18 cellular contexts compared by ENCODE assay signal in the genomic region with DNA sequence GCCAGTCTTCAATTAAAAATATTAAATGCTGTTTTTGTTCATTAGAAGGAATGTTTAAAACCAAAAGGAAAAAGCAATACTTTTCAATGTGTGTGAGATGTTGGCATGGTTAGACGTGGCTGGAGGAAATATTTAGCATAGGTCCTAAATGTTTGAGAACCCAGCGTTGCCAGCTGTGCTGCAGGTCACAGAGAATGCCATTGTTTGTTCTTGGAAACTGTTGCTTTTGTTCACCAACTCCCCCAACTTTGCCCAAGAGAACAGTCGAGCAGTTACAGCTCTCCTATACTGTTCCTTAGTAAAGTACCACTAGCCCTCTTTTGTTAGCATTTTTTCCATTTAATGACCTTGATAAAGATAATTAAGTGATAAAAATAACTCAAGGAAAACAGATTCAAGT. TPM values are rescaled to one million over a fixed set of nuclear protein-coding genes. Genes with fewer than 3 reads are reported as not detected.
A peak's percentile ranks its signal among the peaks of the same experiment; 100 is the strongest.
DNase-seq lines count a peak whose midpoint lies in the region; ATAC-seq and TF ChIP-seq lines count a peak whose summit lies in the region.
"Had no signal": no experiment of that assay in that cellular context is flagged by ENCODE, and none has a peak within 500 bp of the region (broad histone marks: within the 10 kb centered on the region; RNA-seq: fewer than 3 reads in every experiment).

No MANE protein-coding gene starts in this region.

- peak in 4 of 56 donors; percentile 8 to 34 (median 12) for TF ChIP-seq CTCF in dorsolateral prefrontal cortex (IDR thresholded peaks at IDR 0.05 in 54 of 56, conservative IDR thresholded peaks at IDR 0.05 in 2 of 56; ENCODE audit: low read depth in 1 of 56, partially characterized antibody in 56 of 56)

- peak overlapping the region in 58 of 59 donors; percentile 47 to 96 (median 89) for H3K27ac ChIP-seq in dorsolateral prefrontal cortex
- H3K27ac ChIP-seq in layer of hippocampus (ENCODE audit: low read depth, low read length) = peak overlapping the region; percentile 87
- peak overlapping the region; percentile 92 for H3K27ac ChIP-seq in substantia nigra (ENCODE audit: low read depth, low read length, poor library complexity, severe bottlenecking)
- H3K27ac ChIP-seq: 22Rv1, HL-60, KMS-11, Peyer's patch, SJSA1 had no signal

- H3K27me3 ChIP-seq in dorsolateral prefrontal cortex (no peaks in the 10 kb centered on the region), layer of hippocampus (ENCODE audit: control insufficient read depth, insufficient read depth, low read length) (no peaks in the 10 kb centered on the region)
- H3K27me3 ChIP-seq: Peyer's patch, SJSA1 had no signal

- H3K4me3 ChIP-seq in dorsolateral prefrontal cortex = peak overlapping the region in 3 of 59 donors; percentile 1 to 8 (median 8)
- H3K4me3 ChIP-seq: Peyer's patch, SJSA1 had no signal

- DNase-seq in Ammon's horn (ENCODE audit: low spot score) (peak; percentile 85), dorsolateral prefrontal cortex (peak in 2 of 10 donors; percentile 53 to 66), substantia nigra (lab: John Stamatoyannopoulos, UW) (peak in 17 of 49 donors; percentile 14 to 69 (median 36)), T-helper 2 cell (no peak), T1000 (lab: John Stamatoyannopoulos, UW) (no peak)
- no peak for DNase-seq in activated effector memory CD4-positive, alpha-beta T cell treated with Interleukin-2 at 50 U/mL for 16 hours
- DNase-seq: AML-193, GDM1, HFFc6, MV-4-11, NCI-H1694 treated with DMSO at 0.1 percent for 48 hours, Peyer's patch had no signal

- intact Hi-C loops in dorsolateral prefrontal cortex (cut with DNase I) = loop anchor here in 1 of 2 donors (10.0 kb wide), 1 partner anchor 208 kb away; no protein-coding TSS in a partner anchor

- no peak for ATAC-seq in GM21619 (IDR thresholded peaks at IDR 0.05; ENCODE audit: unreplicated experiment)

RNA-seq across cellular contexts. Expression of gene ELMO1, which starts 44.5 kb away (rescaled TPM):
- 100 to 1,000 TPM in 119 of 120 experiments, 10 to 100 TPM in 1; 96.6 to 391 (median 224) TPM for total RNA-seq in dorsolateral prefrontal cortex
- total RNA-seq: HFFc6, SJSA1 had no signal
